20 cellular contexts compared by ENCODE assay signal in genomic region chr3:183498634-183499033, GRCh38. TPM values are rescaled to one million over a fixed set of nuclear protein-coding genes. Genes with fewer than 3 reads are reported as not detected.
DNase-seq lines count a peak whose midpoint lies in the region; ATAC-seq lines count a peak whose summit lies in the region.
"Had no signal": no experiment of that assay in that cellular context is flagged by ENCODE, and none has a peak within 500 bp of the region (broad histone marks: within the 10 kb centered on the region; RNA-seq: fewer than 3 reads in every experiment).

No MANE protein-coding gene starts in this region.

- peak; percentile 83 for ATAC-seq in left lobe of liver
- ATAC-seq: GM23338 had no signal

- no peak overlapping the region for H3K4me3 Mint-ChIP-seq in activated naive CD8-positive, alpha-beta T cell
- H3K4me3 Mint-ChIP-seq in activated naive CD8-positive, alpha-beta T cell treated with anti-CD3 and anti-CD28 coated beads for 36 hours, result no peak overlapping the region
- H3K4me3 Mint-ChIP-seq: CD8-positive, alpha-beta memory T cell; GM23338 had no signal

- H3K9me3 Mint-ChIP-seq in activated naive CD8-positive, alpha-beta T cell (ENCODE audit: low read depth), result no peaks in the 10 kb centered on the region
- no peaks in the 10 kb centered on the region for H3K9me3 Mint-ChIP-seq in activated naive CD8-positive, alpha-beta T cell treated with anti-CD3 and anti-CD28 coated beads for 36 hours
- H3K9me3 Mint-ChIP-seq: CD4-positive, CD25-positive, alpha-beta regulatory T cell; CD8-positive, alpha-beta memory T cell; GM23338 had no signal

- H3K27me3 Mint-ChIP-seq in activated naive CD8-positive, alpha-beta T cell, result no peaks in the 10 kb centered on the region
- H3K27me3 Mint-ChIP-seq in activated naive CD8-positive, alpha-beta T cell treated with anti-CD3 and anti-CD28 coated beads for 36 hours, result no peaks in the 10 kb centered on the region
- H3K27me3 Mint-ChIP-seq: CD4-positive, CD25-positive, alpha-beta regulatory T cell had no signal

- peaks cover 7% of the 10 kb centered on the region for H3K4me1 Mint-ChIP-seq in activated naive CD8-positive, alpha-beta T cell (ENCODE audit: low read depth)
- no peaks in the 10 kb centered on the region for H3K4me1 Mint-ChIP-seq in activated naive CD8-positive, alpha-beta T cell treated with anti-CD3 and anti-CD28 coated beads for 36 hours
- H3K4me1 Mint-ChIP-seq: GM23338 had no signal

- DNase-seq in activated naive CD8-positive, alpha-beta T cell treated with anti-CD3 and anti-CD28 coated beads for 36 hours, result no peak
- DNase-seq in left lobe of liver (ENCODE audit: low spot score) (peak; percentile 50), mesenteric fat pad (ENCODE audit: low spot score) (peak; percentile 6), COLO829 (ENCODE audit: low spot score) (no peak), OCI-M2 (lab: John Stamatoyannopoulos, UW; ENCODE audit: unreplicated experiment) (no peak)
- DNase-seq: BE2C; C1 segment of cervical spinal cord; CD4-positive, CD25-positive, alpha-beta regulatory T cell; CD8-positive, alpha-beta memory T cell; DMS153; DMS79; GDM1; HCEC 1CT; IMR-90 had no signal

- H3K27ac Mint-ChIP-seq in activated naive CD8-positive, alpha-beta T cell, result peak overlapping the region; percentile 46
- H3K27ac Mint-ChIP-seq in activated naive CD8-positive, alpha-beta T cell treated with anti-CD3 and anti-CD28 coated beads for 36 hours, result no peak overlapping the region
- H3K27ac Mint-ChIP-seq: GM23338 had no signal

- peaks cover 7% of the 10 kb centered on the region for H3K36me3 Mint-ChIP-seq in activated naive CD8-positive, alpha-beta T cell
- peaks cover 14% of the 10 kb centered on the region for H3K36me3 Mint-ChIP-seq in activated naive CD8-positive, alpha-beta T cell treated with anti-CD3 and anti-CD28 coated beads for 36 hours

RNA-seq across cellular contexts. Expression of gene KLHL6, which starts 56.9 kb away (rescaled TPM):
- total RNA-seq in activated naive CD8-positive, alpha-beta T cell treated with anti-CD3 and anti-CD28 coated beads for 36 hours, result 10 to 100 TPM; 26.6 to 26.8 TPM
- 0.65 TPM for total RNA-seq in left lobe of liver
- 5.7 TPM for total RNA-seq in mesenteric fat pad
- total RNA-seq: A172, Caco-2, Daoy, GM23338, HT-29, IMR-90 had no signal

Comparison
In these comparisons a context has a peak if more than half of its experiments do, and no peak if none do; other contexts are left out.
1. DNase-seq: peak in left lobe of liver (single experiment) and mesenteric fat pad (single experiment); none in activated naive CD8-positive, alpha-beta T cell treated with anti-CD3 and anti-CD28 coated beads for 36 hours (single experiment), COLO829 (single experiment) and OCI-M2 (single experiment).